ENCODE assay signal across 1 cellular context in genomic region chr1:53462769-53463501, GRCh38.
TF ChIP-seq lines count a peak whose summit lies in the region.

No MANE protein-coding gene starts in this region.

TF ChIP-seq in K562, 482 proteins besides CTCF, POLR2A, EP300 and RAD21 (continued from another document):
- TF ChIP-seq RAD51 (IDR thresholded peaks at IDR 0.05; ENCODE audit: borderline replicate concordance, low read depth) = peak; percentile 34; the same call in 1 of the 2 replicates
- TF ChIP-seq USF2 (CRISPR knock-in tag; IDR thresholded peaks at IDR 0.05) = peak; percentile 67
- peak; percentile 77 for TF ChIP-seq PKNOX1 (IDR thresholded peaks at IDR 0.05)
- peak; percentile 43 for TF ChIP-seq USF1 (CRISPR knock-in tag; IDR thresholded peaks at IDR 0.05)
